Comparison of ENCODE assay signal across 8 cellular contexts in the genomic region with DNA sequence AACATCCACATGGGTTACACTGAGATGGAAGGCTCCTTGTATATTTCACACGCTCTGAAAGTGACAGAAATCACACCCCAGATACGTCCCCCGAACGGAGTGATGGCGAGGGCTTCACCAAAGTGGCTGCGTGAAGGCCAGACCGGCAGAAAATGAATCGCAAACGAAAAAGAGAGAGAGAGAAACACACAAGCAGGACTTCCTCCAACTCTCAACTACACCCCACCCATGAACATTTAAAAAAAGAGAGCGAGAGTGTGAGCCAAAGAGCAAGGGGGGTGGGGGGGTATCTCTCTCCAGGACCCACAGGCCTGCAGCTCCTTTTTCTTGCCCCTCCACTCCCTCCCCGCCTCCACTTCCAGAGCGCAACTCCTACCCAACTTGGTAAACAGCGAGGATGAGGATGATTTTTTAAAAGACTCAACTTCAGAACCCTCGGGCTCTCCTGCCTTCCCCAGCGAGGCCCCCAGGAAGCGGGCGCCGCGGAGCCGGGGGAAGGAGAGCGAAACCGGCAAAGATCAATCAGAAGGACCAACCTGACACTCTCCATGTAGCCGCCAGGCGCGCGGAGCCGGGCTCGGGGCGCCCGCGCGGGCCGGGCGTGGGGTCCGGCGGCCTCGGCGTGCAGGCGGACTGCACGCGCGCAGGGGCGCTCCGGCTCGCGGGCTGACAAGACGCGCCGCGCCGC.
DNase-seq lines count a peak whose midpoint lies in the region; ATAC-seq and TF ChIP-seq lines count a peak whose summit lies in the region.

No MANE protein-coding gene starts in this region.

- no peaks in the 10 kb centered on the region for H3K36me3 ChIP-seq in Panc1 (ENCODE audit: control insufficient read depth, insufficient read depth, low read length)
- H3K36me3 ChIP-seq in gastroesophageal sphincter, result no peaks in the 10 kb centered on the region
- H3K36me3 ChIP-seq in vagina, result no peaks in the 10 kb centered on the region

- no peaks in the 10 kb centered on the region; the same call in 1 of the 2 replicates for H3K4me1 ChIP-seq in Panc1 (ENCODE audit: control insufficient read depth, insufficient read depth, low read length)
- H3K4me1 ChIP-seq in gastroesophageal sphincter, result peaks cover 10 to 66% (median 19%) of the 10 kb centered on the region in 3 donors
- H3K4me1 ChIP-seq in vagina, result peaks cover 67% of the 10 kb centered on the region

- DNase-seq in GM12865 (ENCODE audit: low read depth) (peak; percentile 66), Panc1 (ENCODE audit: low read depth, low spot score) (no peak), activated gamma-delta T cell treated with Interleukin-2 at 50 U/mL for 16 hours (peak; percentile 47), omental fat pad (ENCODE audit: low spot score) (no peak), vagina (ENCODE audit: extremely low spot score in 2 of 2) (no peak), NCI-H1048 (lab: John Stamatoyannopoulos, UW) (no peak)

- peak; percentile 8 to 26 for TF ChIP-seq POLR2A in gastroesophageal sphincter (IDR thresholded peaks at IDR 0.05)
- TF ChIP-seq POLR2A in vagina (IDR thresholded peaks at IDR 0.05), result no peak

- intact Hi-C loops in Panc1 (cut with micrococcal nuclease; ENCODE audit: unreplicated experiment), result no loop called here
- intact Hi-C loops in vagina (cut with DNase I), result loop anchor here (5.0 to 10.0 kb wide), 3 partner anchors 50 to 518 kb away; a partner anchor contains a TSS

- in situ Hi-C loops in Panc1 (cut with HindIII; ENCODE audit: low pct_unique_long_range_greater_than_20kb, low sequenced_read_pairs), result no loop called here

- peaks cover 5% of the 10 kb centered on the region; the same call in 1 of the 2 replicates for H3K27me3 ChIP-seq in Panc1 (ENCODE audit: control insufficient read depth, insufficient read depth, low read length)
- H3K27me3 ChIP-seq in gastroesophageal sphincter, result no peaks in the 10 kb centered on the region
- no peaks in the 10 kb centered on the region for H3K27me3 ChIP-seq in vagina

- POLR2A ChIA-PET in Panc1 (lab: Charles Lee), result no interaction called here

- 0% methylated on average over 9 to 12 of the region's 51 CpGs for WGBS in gastroesophageal sphincter (ENCODE audit: low coverage in 1 of 2), 2 donors

- ATAC-seq in HG02678 (IDR thresholded peaks at IDR 0.05; ENCODE audit: unreplicated experiment), result peak; percentile 38
- peak; percentile 67 for ATAC-seq in Panc1
- peak; percentile 67 for ATAC-seq in gastroesophageal sphincter
- ATAC-seq in omental fat pad (ENCODE audit: low FRiP score), result peak; percentile 35

- TF ChIP-seq CTCF in GM12865 (IDR thresholded peaks at IDR 0.05; ENCODE audit: insufficient read depth, low read depth, low read length, missing control alignments) (no peak), Panc1 (IDR thresholded peaks at IDR 0.05) (no peak), gastroesophageal sphincter (IDR thresholded peaks at IDR 0.05) (peak in 2 of 4 experiments; percentile 32 to 45), omental fat pad (IDR thresholded peaks at IDR 0.05) (no peak), vagina (IDR thresholded peaks at IDR 0.05) (no peak)

- BruUV-seq in Panc1 (replicated peaks; lab: Mats Ljungman, UMichigan), result no TSS peak

- CTCF ChIA-PET in Panc1 (lab: Charles Lee), result no interaction called here

- H3K9me3 ChIP-seq in Panc1 (ENCODE audit: control insufficient read depth, insufficient read depth, low read depth, low read length), result no peaks in the 10 kb centered on the region
- H3K9me3 ChIP-seq in gastroesophageal sphincter, result no peaks in the 10 kb centered on the region
- H3K9me3 ChIP-seq in vagina, result no peaks in the 10 kb centered on the region

- no peak for TF ChIP-seq EP300 in gastroesophageal sphincter (IDR thresholded peaks at IDR 0.05)

- H3K4me3 ChIP-seq in GM12865 (ENCODE audit: low read depth, low read length) (peak overlapping the region; percentile 24), Panc1 (ENCODE audit: low read depth in 2 of 2, low read length in 2 of 2) (peak overlapping the region; percentile 48 to 54), gastroesophageal sphincter (peak overlapping the region; percentile 74 to 97), vagina (peak overlapping the region; percentile 78 to 79)

- no peak overlapping the region for H3K27ac ChIP-seq in Panc1 (ENCODE audit: low read length)
- peak overlapping the region; percentile 95 to 98 (median 97) for H3K27ac ChIP-seq in gastroesophageal sphincter
- H3K27ac ChIP-seq in vagina, result peak overlapping the region; percentile 99

Comparison
In these comparisons a context has a peak if more than half of its experiments do, and no peak if none do; other contexts are left out.
1. DNase-seq: peak in GM12865 (single experiment) and activated gamma-delta T cell treated with Interleukin-2 at 50 U/mL for 16 hours (single experiment); none in Panc1 (single experiment), omental fat pad (single experiment), vagina (0 of 2) and NCI-H1048 (single experiment).
2. H3K4me3 ChIP-seq: peak in every context shown above with its lines; median percentile 86 in gastroesophageal sphincter; 78 in vagina; 51 in Panc1; 24 in GM12865.
3. POLR2A ChIP-seq: peak in gastroesophageal sphincter (2 of 2); none in vagina (0 of 2).
4. Peak in every context shown above with its lines, with median percentiles within 50 percentile points of each other: ATAC-seq.